32 cellular contexts compared by ENCODE assay signal in genomic region chr2:96075199-96075771, GRCh38. TPM values are rescaled to one million over a fixed set of nuclear protein-coding genes. Genes with fewer than 3 reads are reported as not detected.
"Had no signal": no experiment of that assay in that cellular context is flagged by ENCODE, and none has a peak within 500 bp of the region (broad histone marks: within the 10 kb centered on the region; RNA-seq: fewer than 3 reads in every experiment).

No MANE protein-coding gene starts in this region.

- H3K27ac ChIP-seq: neutrophil, pancreas, psoas muscle, skin epidermis, spleen, suprapubic skin, testis, tibial artery, transverse colon, upper lobe of right lung, uterus had no signal

- H3K4me2 ChIP-seq: smooth muscle cell had no signal

- H3K4me1 ChIP-seq: pancreas, psoas muscle, suprapubic skin, testis, tibial artery, transverse colon, upper lobe of right lung, uterus had no signal

- H3K4me3 ChIP-seq: pancreas, psoas muscle, skin epidermis, smooth muscle cell, spleen, suprapubic skin, testis, tibial artery, transverse colon, upper lobe of right lung, uterus had no signal

- FAIRE-seq: pancreas had no signal

- H3K27me3 ChIP-seq: neutrophil, pancreas, spleen, testis, tibial artery, upper lobe of right lung, uterus had no signal

- H3K9me3 ChIP-seq: neutrophil, pancreas, testis, upper lobe of right lung, uterus had no signal

- DNase-seq: naive thymus-derived CD8-positive, alpha-beta T cell; nephron progenitor cell; nucleus accumbens; pancreas; psoas muscle; right cardiac atrium; spleen; stimulated activated CD4-positive, alpha-beta T cell treated with anti-CD3 and anti-CD28 coated beads, Interleukin-12 subunit alpha, Interleukin-12 subunit beta, amount 100 ng/mL, for 4 hours; stimulated activated CD4-positive, alpha-beta T cell treated with anti-CD3 and anti-CD28 coated beads, Interleukin-1b, Interleukin-23, amount 100 ng/mL, for 48 hours; stimulated activated CD4-positive, alpha-beta T cell treated with anti-CD3 and anti-CD28 coated beads, Interleukin-4, amount 100 ng/mL, for 1 hour; stimulated activated CD4-positive, alpha-beta T cell treated with anti-CD3 and anti-CD28 coated beads, Interleukin-4, amount 100 ng/mL, for 4 hours; stimulated activated CD8-positive, alpha-beta memory T cell treated with anti-CD3 and anti-CD28 coated beads, Interleukin-4, amount 100 ng/mL, for 48 hours; stimulated activated naive CD4-positive, alpha-beta T cell; stimulated activated naive CD8-positive, alpha-beta T cell treated with anti-CD3 and anti-CD28 coated beads, Interleukin-15, amount 100 ng/mL, for 72 hours; stimulated activated naive CD8-positive, alpha-beta T cell treated with anti-CD3 and anti-CD28 coated beads, Interleukin-15, Interleukin-2, amounts not matched to agents 100 U/mL and 50 U/mL, for 24 hours; substantia nigra; testis; tibial artery; transverse colon; upper lobe of right lung; uterus had no signal

- H3K36me3 ChIP-seq: neutrophil, pancreas, spleen, suprapubic skin, tibial artery, transverse colon, upper lobe of right lung, uterus had no signal

- ATAC-seq: naive thymus-derived CD8-positive, alpha-beta T cell; natural killer cell treated with Interleukin-12 subunit alpha and Interleukin-12 subunit beta and Interleukin-15 and Interleukin-18, amount 100 ng/mL, for 72 hours; pancreas; psoas muscle; right cardiac atrium; sciatic nerve; stimulated activated memory B cell treated with anti-CD40 and anti-IgM and Interleukin-4, amounts not matched to agents 10 μg/mL and 1 μg/mL and 100 μg/mL, for 72 hours; stimulated activated naive CD8-positive, alpha-beta T cell treated with anti-CD3 and anti-CD28 coated beads, Interleukin-15, amount 100 ng/mL, for 72 hours; stimulated activated naive CD8-positive, alpha-beta T cell treated with anti-CD3 and anti-CD28 coated beads, Interleukin-15, Interleukin-2, amounts not matched to agents 100 U/mL and 50 U/mL, for 24 hours; upper lobe of right lung had no signal

RNA-seq across cellular contexts. Expression of gene GPAT2, which starts 40.6 kb away (rescaled TPM):
- total RNA-seq: neural crest cell, osteocyte, progenitor cell of endocrine pancreas, smooth muscle cell had no signal

RNA-seq across cellular contexts. Expression of gene ADRA2B, which starts 41.1 kb away (rescaled TPM):
- total RNA-seq: natural killer cell treated with Interleukin-12 subunit alpha and Interleukin-12 subunit beta and Interleukin-15 and Interleukin-18, amount 100 ng/mL, for 72 hours; osteocyte; renal cortical epithelial cell had no signal
- polyA plus RNA-seq: naive thymus-derived CD8-positive, alpha-beta T cell had no signal
